1 cellular context compared by ENCODE assay signal in the genomic region with DNA sequence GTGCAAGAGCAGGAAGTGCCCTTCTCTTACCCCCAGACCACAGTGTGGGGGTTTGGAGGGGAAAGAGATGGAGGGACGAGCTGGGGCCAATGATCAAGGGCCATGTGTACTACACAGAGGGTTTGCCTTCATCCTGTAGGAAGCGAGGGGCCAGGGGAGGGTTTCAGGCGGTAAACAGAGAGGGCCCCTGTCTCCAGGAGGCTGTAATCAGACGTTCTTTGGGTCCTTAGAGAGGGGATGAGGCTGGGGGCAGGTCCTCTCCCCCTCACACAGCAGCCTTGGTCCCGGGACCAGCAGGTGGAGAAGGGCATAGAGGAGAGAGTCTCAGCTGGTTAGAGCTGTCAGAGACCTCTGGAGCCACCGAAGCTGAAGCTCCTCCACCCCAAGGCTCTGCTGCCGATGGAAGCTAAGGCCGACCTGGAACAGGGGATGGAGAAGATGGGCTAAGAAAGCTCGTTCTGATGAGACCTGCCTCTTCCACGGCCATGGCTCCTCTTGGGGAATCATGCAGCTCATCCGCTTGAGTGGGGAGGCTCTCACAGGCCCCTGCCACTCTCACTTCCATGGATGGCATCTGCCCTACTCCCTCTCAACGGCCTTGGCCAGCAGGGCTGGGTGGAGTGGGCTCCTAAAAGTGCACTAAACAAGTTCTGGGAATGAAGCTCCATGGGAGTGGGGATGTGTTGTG.
TF ChIP-seq lines count a peak whose summit lies in the region.

No MANE protein-coding gene starts in this region.

TF ChIP-seq in IMR-90, 13 proteins besides CTCF, POLR2A, EP300 and RAD21 (continued from another document):
- TF ChIP-seq, protein P1, sequence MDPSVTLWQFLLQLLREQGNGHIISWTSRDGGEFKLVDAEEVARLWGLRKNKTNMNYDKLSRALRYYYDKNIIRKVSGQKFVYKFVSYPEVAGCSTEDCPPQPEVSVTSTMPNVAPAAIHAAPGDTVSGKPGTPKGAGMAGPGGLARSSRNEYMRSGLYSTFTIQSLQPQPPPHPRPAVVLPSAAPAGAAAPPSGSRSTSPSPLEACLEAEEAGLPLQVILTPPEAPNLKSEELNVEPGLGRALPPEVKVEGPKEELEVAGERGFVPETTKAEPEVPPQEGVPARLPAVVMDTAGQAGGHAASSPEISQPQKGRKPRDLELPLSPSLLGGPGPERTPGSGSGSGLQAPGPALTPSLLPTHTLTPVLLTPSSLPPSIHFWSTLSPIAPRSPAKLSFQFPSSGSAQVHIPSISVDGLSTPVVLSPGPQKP (IDR thresholded peaks at IDR 0.05; ENCODE audit: borderline replicate concordance, low read depth, low read length): no peak
- no peak for TF ChIP-seq RCOR1 (IDR thresholded peaks at IDR 0.05; ENCODE audit: insufficient replicate concordance, low read length)
- no peak for TF ChIP-seq MXI1 (IDR thresholded peaks at IDR 0.05; ENCODE audit: borderline replicate concordance, low read depth, low read length)
- TF ChIP-seq, protein P2, sequence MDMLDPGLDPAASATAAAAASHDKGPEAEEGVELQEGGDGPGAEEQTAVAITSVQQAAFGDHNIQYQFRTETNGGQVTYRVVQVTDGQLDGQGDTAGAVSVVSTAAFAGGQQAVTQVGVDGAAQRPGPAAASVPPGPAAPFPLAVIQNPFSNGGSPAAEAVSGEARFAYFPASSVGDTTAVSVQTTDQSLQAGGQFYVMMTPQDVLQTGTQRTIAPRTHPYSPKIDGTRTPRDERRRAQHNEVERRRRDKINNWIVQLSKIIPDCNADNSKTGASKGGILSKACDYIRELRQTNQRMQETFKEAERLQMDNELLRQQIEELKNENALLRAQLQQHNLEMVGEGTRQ (IDR thresholded peaks at IDR 0.05; ENCODE audit: low read depth, low read length): no peak
- no peak for TF ChIP-seq SMC3 (IDR thresholded peaks at IDR 0.05; ENCODE audit: low read depth, low read length)
